8 cellular contexts compared by ENCODE assay signal in the genomic region with DNA sequence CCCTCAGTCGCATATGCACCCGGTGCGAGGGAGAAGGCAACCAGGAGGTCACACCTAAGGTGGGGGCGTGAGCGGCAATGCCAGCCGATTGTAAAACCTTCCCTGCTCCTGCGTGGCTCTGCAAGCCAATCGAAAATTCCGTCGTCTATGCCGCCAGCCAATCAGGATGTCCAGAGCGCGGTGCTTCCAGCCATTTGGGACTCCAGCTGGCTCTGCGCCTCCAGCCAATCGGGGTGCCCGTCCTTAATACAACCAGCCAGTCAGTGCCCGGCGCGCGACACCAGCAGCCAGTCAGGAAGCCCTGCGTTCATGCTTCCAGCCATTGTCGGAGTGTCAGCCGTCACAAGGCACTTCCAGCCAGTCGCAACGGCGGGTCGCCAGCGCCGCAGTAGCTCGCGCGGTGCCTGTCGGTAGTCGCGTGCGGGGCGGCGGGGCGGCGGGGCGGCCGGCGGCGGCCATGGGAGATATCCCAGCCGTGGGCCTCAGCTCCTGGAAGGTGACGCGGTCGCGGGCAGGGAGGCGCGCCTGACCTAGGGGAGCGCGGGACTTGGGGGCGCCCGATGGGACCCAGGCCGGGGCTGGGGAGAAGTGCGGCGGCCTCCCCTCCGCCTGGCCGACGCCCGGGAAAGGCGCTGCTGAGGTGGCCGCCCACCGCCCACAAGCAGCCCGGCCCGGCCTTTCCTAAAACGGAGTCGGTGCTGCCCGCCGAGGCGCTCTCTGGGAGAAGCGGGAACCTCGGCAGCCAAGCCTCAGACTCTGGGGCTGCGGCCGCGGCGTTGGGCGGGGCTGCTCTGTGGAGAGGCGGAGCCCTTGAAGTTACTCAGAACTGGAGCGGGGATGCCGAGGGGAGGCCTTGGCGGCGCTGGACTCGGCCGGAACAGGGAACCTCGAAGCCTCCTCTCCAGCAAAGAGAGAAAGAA. TPM values are rescaled to one million over a fixed set of nuclear protein-coding genes. Genes with fewer than 3 reads are reported as not detected.
DNase-seq lines count a peak whose midpoint lies in the region; ATAC-seq and TF ChIP-seq lines count a peak whose summit lies in the region.

Gene AKR1E2, plus strand, starts transcription at position 340 of the 920 bp plus-strand sequence. Its CDS starts 118 bp downstream, at position 458.

- H3K36me3 ChIP-seq in ectodermal cell (ENCODE audit: control insufficient read depth, insufficient read depth, low read length) (no peaks in the 10 kb centered on the region), right lobe of liver (no peaks in the 10 kb centered on the region)

- DNase-seq in NCI-H345 (lab: John Stamatoyannopoulos, UW) (peak; percentile 25), NCI-H345 treated with DMSO at 0.1 percent for 48 hours (lab: John Stamatoyannopoulos, UW; ENCODE audit: unreplicated experiment) (no peak), NCI-H2227 (lab: John Stamatoyannopoulos, UW; ENCODE audit: unreplicated experiment) (peak; percentile 76), right lobe of liver (peak; percentile 77 to 86 (median 85)), UCSD-AML1 (lab: John Stamatoyannopoulos, UW; ENCODE audit: unreplicated experiment) (no peak)
- peak; percentile 28 to 60 (median 36) for DNase-seq in activated CD8-positive, alpha-beta memory T cell treated with anti-CD3 and anti-CD28 coated beads for 48 hours (ENCODE audit: low read depth in 2 of 3, low spot score in 2 of 3)
- DNase-seq in stimulated activated CD4-positive, alpha-beta T cell treated with anti-CD3 and anti-CD28 coated beads, Interleukin-2, amount 100 ng/mL, for 24 hours: peak; percentile 75 to 87

- no peak for TF ChIP-seq CTCF in right lobe of liver (IDR thresholded peaks at IDR 0.05)

- H3K9me3 ChIP-seq in ectodermal cell (ENCODE audit: control insufficient read depth, low read length): no peaks in the 10 kb centered on the region
- no peaks in the 10 kb centered on the region for H3K9me3 ChIP-seq in right lobe of liver

- H3K27ac ChIP-seq in ectodermal cell (ENCODE audit: insufficient read depth, low read depth, low read length, poor library complexity, severe bottlenecking): peak within 1 kb of the TSS; percentile 38
- peak within 1 kb of the TSS; percentile 73 to 87 (median 78) for H3K27ac ChIP-seq in right lobe of liver

- intact Hi-C loops in right lobe of liver (cut with DNase I): no loop called here

- peak within 1 kb of the TSS; percentile 45 for H3K4me3 ChIP-seq in ectodermal cell (ENCODE audit: insufficient read depth, low read depth, low read length)
- H3K4me3 ChIP-seq in right lobe of liver: peak within 1 kb of the TSS; percentile 47 to 65 (median 56)

- peak; percentile 91 to 93 (median 92) for ATAC-seq in right lobe of liver

- H3K27me3 ChIP-seq in ectodermal cell (ENCODE audit: control insufficient read depth, insufficient read depth, low read length, poor library complexity, severe bottlenecking) (peaks cover 31% of the 10 kb centered on the region), right lobe of liver (no peaks in the 10 kb centered on the region)

- WGBS in ectodermal cell, 2 experiments: 18% methylated on average over 87 of the region's 87 CpGs
- 6% methylated on average over 13 of the region's 87 CpGs for WGBS in right lobe of liver (ENCODE audit: insufficient coverage, low coverage, low lambda C conversion rate, missing lambda C conversion rate)

- H3K4me1 ChIP-seq in ectodermal cell (ENCODE audit: control insufficient read depth, insufficient read depth, low read length): peaks cover 4% of the 10 kb centered on the region
- peaks cover 0 to 7% (median 0%) of the 10 kb centered on the region in 4 donors for H3K4me1 ChIP-seq in right lobe of liver

- peak; percentile 26 for TF ChIP-seq POLR2A in right lobe of liver (IDR thresholded peaks at IDR 0.05)

RNA-seq across cellular contexts. Expression of gene AKR1E2, which starts in this region (rescaled TPM):
- 4.3 TPM for polyA plus RNA-seq in ectodermal cell (2013, experiment 1 of 4)
- 3.9 TPM for polyA plus RNA-seq in ectodermal cell (2013, experiment 2 of 4)
- 3.2 TPM for polyA plus RNA-seq in ectodermal cell (2013, experiment 3 of 4)
- polyA plus RNA-seq in ectodermal cell (2013, experiment 4 of 4): 4.3 TPM
- total RNA-seq in right lobe of liver: 1 to 10 TPM in 3 of 6 experiments, under 1 TPM in 3; 0.37 to 3.5 (median 1.6) TPM

Comparison
In these comparisons a context has a peak if more than half of its experiments do, and no peak if none do; other contexts are left out.
1. DNase-seq: peak in NCI-H345 (single experiment), NCI-H2227 (single experiment), activated CD8-positive, alpha-beta memory T cell treated with anti-CD3 and anti-CD28 coated beads for 48 hours (3 of 3), right lobe of liver (3 of 3) and stimulated activated CD4-positive, alpha-beta T cell treated with anti-CD3 and anti-CD28 coated beads, Interleukin-2, amount 100 ng/mL, for 24 hours (2 of 2); none in NCI-H345 treated with DMSO at 0.1 percent for 48 hours (single experiment) and UCSD-AML1 (single experiment).